In the genomic region with DNA sequence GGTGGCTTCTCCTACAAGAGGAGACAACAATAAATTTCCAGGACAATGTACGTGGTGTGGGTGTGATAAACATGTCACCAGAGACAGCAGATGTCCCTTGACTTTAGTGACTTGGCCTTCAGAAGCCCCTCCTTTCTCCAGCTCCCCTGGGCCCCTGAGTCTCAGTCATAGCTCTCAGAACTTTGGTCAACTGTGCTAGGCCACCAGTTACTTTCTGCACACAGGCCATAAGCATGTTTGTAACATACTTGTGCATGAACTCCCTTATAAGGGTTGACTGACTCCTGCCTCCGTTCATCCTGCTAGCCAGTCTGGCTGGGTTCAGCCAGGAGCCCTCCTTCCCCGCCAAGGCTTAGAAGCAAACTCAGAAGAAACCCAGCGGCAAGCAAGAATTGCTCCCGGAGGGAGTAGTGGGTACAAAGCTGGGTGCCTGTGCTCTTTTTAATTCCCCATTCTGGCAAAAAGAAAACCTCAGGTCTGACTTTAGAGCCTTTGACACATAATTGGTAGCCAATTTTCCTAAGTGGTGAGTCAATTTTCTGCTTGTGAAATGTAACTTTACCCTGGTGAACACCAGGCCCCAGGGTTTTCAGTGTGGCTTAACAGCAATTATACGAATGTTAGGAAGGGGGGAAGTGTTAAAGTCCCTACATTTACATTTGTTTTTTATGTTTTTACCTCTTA, we compare ENCODE assay signal across 8 cellular contexts. TPM values are rescaled to one million over a fixed set of nuclear protein-coding genes. Genes with fewer than 3 reads are reported as not detected.
DNase-seq lines count a peak whose midpoint lies in the region; ATAC-seq and TF ChIP-seq lines count a peak whose summit lies in the region.

No MANE protein-coding gene starts in this region.

- no peak for TF ChIP-seq CTCF in OCI-LY3 (IDR thresholded peaks at IDR 0.05; ENCODE audit: low read depth, low read length)
- TF ChIP-seq CTCF in right atrium auricular region (IDR thresholded peaks at IDR 0.05) = no peak
- no peak for TF ChIP-seq CTCF in thyroid gland (IDR thresholded peaks at IDR 0.05)

- no peak for TF ChIP-seq POLR2A in thyroid gland (IDR thresholded peaks at IDR 0.05)

- H3K27me3 ChIP-seq in OCI-LY3 (ENCODE audit: low read depth, low read length) (no peaks in the 10 kb centered on the region), right atrium auricular region (no peaks in the 10 kb centered on the region), thyroid gland (no peaks in the 10 kb centered on the region)

- ATAC-seq in GM18907 (IDR thresholded peaks at IDR 0.05; ENCODE audit: unreplicated experiment) (peak; percentile 62), HG02885 (IDR thresholded peaks at IDR 0.05; ENCODE audit: poor library complexity, unreplicated experiment) (peak; percentile 59)

- no peaks in the 10 kb centered on the region for H4K20me1 ChIP-seq in OCI-LY3 (ENCODE audit: insufficient read depth, low read length)

- no peaks in the 10 kb centered on the region for H3K36me3 ChIP-seq in OCI-LY3 (replicated peaks; ENCODE audit: low read depth, low read length)
- H3K36me3 ChIP-seq in right atrium auricular region = no peaks in the 10 kb centered on the region
- H3K36me3 ChIP-seq in thyroid gland = no peaks in the 10 kb centered on the region

- H3K4me1 ChIP-seq in OCI-LY3 (ENCODE audit: low read length) = peaks cover 62% of the 10 kb centered on the region
- peaks cover 0 to 41% of the 10 kb centered on the region in 2 donors for H3K4me1 ChIP-seq in right atrium auricular region
- peaks cover 9 to 10% of the 10 kb centered on the region in 2 donors for H3K4me1 ChIP-seq in thyroid gland

- peak overlapping the region; percentile 64 for H3K4me3 ChIP-seq in OCI-LY3 (ENCODE audit: low read length)
- H3K4me3 ChIP-seq in right atrium auricular region = peak overlapping the region in 1 of 2 donors; percentile 44
- H3K4me3 ChIP-seq in thyroid gland (replicated peaks in 1 of 3) = no peak overlapping the region

- DNase-seq in right atrium auricular region (ENCODE audit: low spot score) (no peak), thyroid gland (no peak), hippocampal formation (lab: John Stamatoyannopoulos, UW) (no peak), NCI-H446 treated with DMSO at 0.1 percent for 48 hours (lab: John Stamatoyannopoulos, UW) (no peak), NCI-H774 (lab: John Stamatoyannopoulos, UW) (no peak)

- peaks cover 18% of the 10 kb centered on the region for H3K79me2 ChIP-seq in OCI-LY3 (ENCODE audit: low read length)

- no peaks in the 10 kb centered on the region for H3K9me3 ChIP-seq in OCI-LY3 (ENCODE audit: insufficient read depth, low read length)
- no peaks in the 10 kb centered on the region for H3K9me3 ChIP-seq in right atrium auricular region
- H3K9me3 ChIP-seq in thyroid gland = no peaks in the 10 kb centered on the region

- H2AFZ ChIP-seq in OCI-LY3 (ENCODE audit: low read depth, low read length) = peak overlapping the region; percentile 84; the same call in 1 of the 2 replicates

- 67 to 81% methylated on average over 6 of the region's 6 CpGs for WGBS in thyroid gland, 2 donors

- intact Hi-C loops in thyroid gland (cut with DNase I) = no loop called here

- peak overlapping the region; percentile 100 for H3K4me2 ChIP-seq in OCI-LY3 (ENCODE audit: low read length)

- peak overlapping the region; percentile 59 for H3K9ac ChIP-seq in OCI-LY3 (ENCODE audit: low read length)

- H3K27ac ChIP-seq in OCI-LY3 (ENCODE audit: low read length) (peak overlapping the region; percentile 80), right atrium auricular region (peak overlapping the region; percentile 80 to 83), thyroid gland (peak overlapping the region; percentile 52 to 81 (median 68))

RNA-seq across cellular contexts. Expression of a gene that starts 49.2 kb away (rescaled TPM):
- total RNA-seq in right atrium auricular region (10 to 100 TPM in 1 of 2 donors, 1 to 10 TPM in 1; 8.2 to 13.9 TPM), thyroid gland (10 to 100 TPM; 12.4 to 28.4 (median 20.6) TPM)
